Comparison of ENCODE assay signal across 17 cellular contexts in genomic region chr11:2982214-2982613, GRCh38. TPM values are rescaled to one million over a fixed set of nuclear protein-coding genes. Genes with fewer than 3 reads are reported as not detected.
DNase-seq lines count a peak whose midpoint lies in the region; ATAC-seq and TF ChIP-seq lines count a peak whose summit lies in the region.
"Had no signal": no experiment of that assay in that cellular context is flagged by ENCODE, and none has a peak within 500 bp of the region (broad histone marks: within the 10 kb centered on the region; RNA-seq: fewer than 3 reads in every experiment).

No MANE protein-coding gene starts in this region.

- peaks cover 95% of the 10 kb centered on the region for H4K20me1 ChIP-seq in Loucy (ENCODE audit: insufficient read depth, low read length, poor library complexity, severe bottlenecking)

- DNase-seq in left ventricle myocardium superior (no peak), right atrium auricular region (ENCODE audit: low spot score) (no peak), epithelial cell of prostate (ENCODE audit: low read depth, low spot score) (no peak), SJCRH30 (no peak), AG08395 (ENCODE audit: low spot score) (no peak)
- no peak for DNase-seq in stimulated activated effector memory CD8-positive, alpha-beta T cell treated with anti-CD3 and anti-CD28 coated beads, Interleukin-12 subunit alpha, Interleukin-12 subunit beta, amount 100 ng/mL, for 72 hours (ENCODE audit: low spot score in 2 of 2)
- DNase-seq: amniotic stem cell; effector CD4-positive, alpha-beta T cell; H9; mammary epithelial cell; NCI-H1417; NCI-H774; stimulated activated CD8-positive, alpha-beta memory T cell treated with anti-CD3 and anti-CD28 coated beads, Interleukin-4, amount 100 ng/mL, for 48 hours; testis had no signal

- H3K4me1 ChIP-seq in right atrium auricular region (peaks cover 0 to 22% of the 10 kb centered on the region in 2 donors), Loucy (ENCODE audit: insufficient read depth, low read length, poor library complexity, severe bottlenecking) (peaks cover 11% of the 10 kb centered on the region), SJCRH30 (no peaks in the 10 kb centered on the region)

- H3K36me3 Mint-ChIP-seq in stimulated activated effector memory CD8-positive, alpha-beta T cell treated with anti-CD3 and anti-CD28 coated beads, Interleukin-12 subunit alpha, Interleukin-12 subunit beta, amount 100 ng/mL, for 72 hours, result peaks cover 99% of the 10 kb centered on the region

- H3K4me3 ChIP-seq in right atrium auricular region (no peak overlapping the region), Loucy (ENCODE audit: low read length, poor library complexity, severe bottlenecking) (no peak overlapping the region), SJCRH30 (no peak overlapping the region)
- H3K4me3 ChIP-seq: SK-N-MC, testis had no signal

- peak; percentile 30 for ATAC-seq in left ventricle myocardium superior
- no peak for ATAC-seq in stimulated activated effector memory CD8-positive, alpha-beta T cell treated with anti-CD3 and anti-CD28 coated beads, Interleukin-12 subunit alpha, Interleukin-12 subunit beta, amount 100 ng/mL, for 72 hours

- peak overlapping the region; percentile 29 for H3K4me2 ChIP-seq in Loucy (ENCODE audit: low read depth, low read length, poor library complexity, severe bottlenecking)

- H3K27me3 ChIP-seq in right atrium auricular region, result no peaks in the 10 kb centered on the region
- no peaks in the 10 kb centered on the region for H3K27me3 ChIP-seq in Loucy (ENCODE audit: insufficient read depth, low read length, poor library complexity, severe bottlenecking)
- H3K27me3 ChIP-seq in SJCRH30, result no peaks in the 10 kb centered on the region
- H3K27me3 ChIP-seq: testis had no signal

- peak overlapping the region; percentile 11 for H3K4me3 Mint-ChIP-seq in stimulated activated effector memory CD8-positive, alpha-beta T cell treated with anti-CD3 and anti-CD28 coated beads, Interleukin-12 subunit alpha, Interleukin-12 subunit beta, amount 100 ng/mL, for 72 hours
- H3K4me3 Mint-ChIP-seq: H9, nephron had no signal

- H3K36me3 ChIP-seq in right atrium auricular region, result peaks cover 18% of the 10 kb centered on the region
- peaks cover 27% of the 10 kb centered on the region; the same call in 1 of the 2 replicates for H3K36me3 ChIP-seq in Loucy (ENCODE audit: insufficient read depth, low read length)
- peaks cover 40% of the 10 kb centered on the region for H3K36me3 ChIP-seq in SJCRH30

- H3K79me2 ChIP-seq in Loucy (ENCODE audit: insufficient read depth, low read length), result peaks cover 98% of the 10 kb centered on the region

- intact Hi-C loops in left ventricle myocardium superior (cut with micrococcal nuclease), result no loop called here

- peaks cover 44% of the 10 kb centered on the region for H3K4me1 Mint-ChIP-seq in stimulated activated effector memory CD8-positive, alpha-beta T cell treated with anti-CD3 and anti-CD28 coated beads, Interleukin-12 subunit alpha, Interleukin-12 subunit beta, amount 100 ng/mL, for 72 hours
- H3K4me1 Mint-ChIP-seq: nephron had no signal

- no peaks in the 10 kb centered on the region for H3K9me2 ChIP-seq in Loucy (replicated peaks; ENCODE audit: low read depth, low read length)

- no peak overlapping the region for H2AFZ ChIP-seq in Loucy (ENCODE audit: low read length)

- H3F3A ChIP-seq in Loucy (ENCODE audit: low read depth), result no peaks in the 10 kb centered on the region

- no peak overlapping the region for H3K9ac ChIP-seq in Loucy (ENCODE audit: low read depth, low read length, poor library complexity, severe bottlenecking)

- no peak for TF ChIP-seq CTCF in right atrium auricular region (IDR thresholded peaks at IDR 0.05)
- TF ChIP-seq CTCF in Loucy (conservative IDR thresholded peaks at IDR 0.05; ENCODE audit: low read length), result no peak

- H3K27ac ChIP-seq in right atrium auricular region (no peak overlapping the region), epithelial cell of prostate (peak overlapping the region; percentile 3), SJCRH30 (no peak overlapping the region)
- H3K27ac ChIP-seq: SK-N-MC, testis had no signal

- H3K27ac Mint-ChIP-seq in stimulated activated effector memory CD8-positive, alpha-beta T cell treated with anti-CD3 and anti-CD28 coated beads, Interleukin-12 subunit alpha, Interleukin-12 subunit beta, amount 100 ng/mL, for 72 hours, result peak overlapping the region; percentile 87

- H3K9me3 ChIP-seq in right atrium auricular region (no peaks in the 10 kb centered on the region), Loucy (ENCODE audit: insufficient read depth, low read depth, low read length) (no peaks in the 10 kb centered on the region), SJCRH30 (replicated peaks) (no peaks in the 10 kb centered on the region)
- H3K9me3 ChIP-seq: testis had no signal

- no peaks in the 10 kb centered on the region for H3K9me3 Mint-ChIP-seq in stimulated activated effector memory CD8-positive, alpha-beta T cell treated with anti-CD3 and anti-CD28 coated beads, Interleukin-12 subunit alpha, Interleukin-12 subunit beta, amount 100 ng/mL, for 72 hours
- H3K9me3 Mint-ChIP-seq: H9, nephron had no signal

RNA-seq across cellular contexts. Expression of gene NAP1L4, which starts 9.9 kb away (rescaled TPM):
- total RNA-seq in left ventricle myocardium superior, result 173 TPM
- 100 to 1,000 TPM in 1 of 2 donors, 10 to 100 TPM in 1; 79.2 to 128 TPM for total RNA-seq in right atrium auricular region
- total RNA-seq in SJCRH30 (2014; rRNA removed; shearing (Covaris generic)), result 135 and 168 TPM in 2 replicates

RNA-seq across cellular contexts. Expression of gene PHLDA2, which starts 53.0 kb away (rescaled TPM):
- 0.99 TPM for total RNA-seq in left ventricle myocardium superior
- total RNA-seq in right atrium auricular region, result 1 to 10 TPM; 1.8 to 2.6 TPM
- not detected in 2 replicates for total RNA-seq in SJCRH30 (2014; rRNA removed; shearing (Covaris generic))
